Comparison of ENCODE assay signal across 12 cellular contexts in the genomic region with DNA sequence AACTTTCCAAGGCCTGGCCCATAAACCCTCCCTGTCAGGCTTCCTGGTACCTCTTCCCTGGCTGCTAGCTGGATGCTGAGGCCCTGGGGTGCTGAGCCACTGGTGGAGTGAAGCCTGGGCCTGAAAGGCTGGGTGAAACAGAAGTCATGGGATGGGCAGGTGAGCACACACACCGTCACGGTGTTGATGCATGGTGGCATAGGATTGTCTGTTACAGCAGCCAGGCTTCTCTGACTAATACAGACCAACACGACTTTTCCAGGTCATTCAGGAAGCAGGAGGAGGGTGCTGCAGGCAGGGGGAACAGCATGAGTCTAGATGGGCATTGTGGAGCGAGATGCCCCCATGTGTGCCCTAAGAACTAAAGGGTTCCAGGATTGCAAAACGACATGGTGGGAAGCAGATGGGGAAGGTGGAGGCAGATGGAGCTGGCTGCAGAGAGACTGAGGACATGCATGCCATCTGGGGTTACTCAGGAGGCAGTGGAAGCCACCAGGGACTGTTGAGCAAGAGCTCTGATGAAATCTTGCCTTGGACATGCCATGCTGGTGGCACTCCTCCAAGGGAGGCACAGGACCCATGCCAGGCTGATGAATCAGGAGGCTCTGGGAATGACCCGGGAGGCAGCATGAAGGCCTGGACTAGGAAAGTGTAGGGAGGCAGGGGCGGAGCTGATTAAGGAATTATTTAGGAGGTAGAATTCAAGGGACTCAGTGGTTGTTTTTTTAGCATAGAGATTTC.
A peak's percentile ranks its signal among the peaks of the same experiment; 100 is the strongest.
DNase-seq lines count a peak whose midpoint lies in the region; ATAC-seq, FAIRE-seq and TF ChIP-seq lines count a peak whose summit lies in the region.
"Had no signal": no experiment of that assay in that cellular context is flagged by ENCODE, and none has a peak within 500 bp of the region (broad histone marks: within the 10 kb centered on the region; RNA-seq: fewer than 3 reads in every experiment).

No MANE protein-coding gene starts in this region.

- DNase-seq in HL-60 (ENCODE audit: low read depth in 1 of 2, low spot score in 1 of 2) = peak; percentile 40 to 83
- DNase-seq in RWPE2 (ENCODE audit: low spot score) = peak; percentile 82
- peak; percentile 3 for DNase-seq in fibroblast of villous mesenchyme (ENCODE audit: low read depth)
- peak; percentile 95 for DNase-seq in urothelium cell line (ENCODE audit: low spot score)
- no peak for DNase-seq in NCI-H146 (lab: John Stamatoyannopoulos, UW)
- DNase-seq: activated CD8-positive, alpha-beta memory T cell treated with anti-CD3 and anti-CD28 coated beads, Interleukin-2, amount 10 ng/mL, durations not matched to agents 7 days and 5 days; central memory CD4-positive, alpha-beta T cell; hippocampal formation; natural killer cell; NCI-H2029 treated with DMSO at 0.1 percent for 48 hours had no signal

- TF ChIP-seq CTCF in HL-60 (IDR thresholded peaks at IDR 0.05; ENCODE audit: insufficient read depth, low read length) (no peak), RWPE2 (IDR thresholded peaks at IDR 0.05; ENCODE audit: poor library complexity, severe bottlenecking) (no peak), fibroblast of villous mesenchyme (IDR thresholded peaks at IDR 0.05; ENCODE audit: insufficient read depth, low read depth, low read length) (no peak)

- peak; percentile 89 for ATAC-seq in RWPE2 (ENCODE audit: low read depth)
- ATAC-seq in HG03469 (IDR thresholded peaks at IDR 0.05; ENCODE audit: unreplicated experiment) = no peak
- ATAC-seq in GM21723 (IDR thresholded peaks at IDR 0.05; ENCODE audit: unreplicated experiment) = no peak
- ATAC-seq: activated CD8-positive, alpha-beta memory T cell treated with anti-CD3 and anti-CD28 coated beads, Interleukin-2, amount 10 ng/mL, durations not matched to agents 7 days and 5 days; natural killer cell had no signal

- no peaks in the 10 kb centered on the region for H3K36me3 ChIP-seq in RWPE2 (ENCODE audit: low read depth)

- no peaks in the 10 kb centered on the region for H3K9me3 ChIP-seq in RWPE2 (ENCODE audit: severe bottlenecking)

- H3K27me3 ChIP-seq in HL-60 (ENCODE audit: insufficient read depth, poor library complexity, severe bottlenecking) = no peaks in the 10 kb centered on the region
- H3K27me3 ChIP-seq in RWPE2 (ENCODE audit: insufficient read depth, poor library complexity, severe bottlenecking) = no peaks in the 10 kb centered on the region

- no peak overlapping the region for H3K27ac ChIP-seq in HL-60 (replicated peaks)
- H3K27ac ChIP-seq in RWPE2 (ENCODE audit: poor library complexity, severe bottlenecking) = peak overlapping the region; percentile 55

- FAIRE-seq in urothelium cell line (lab: Jason Lieb, UNC) = peak; percentile 81

- H3K4me1 ChIP-seq in RWPE2 (ENCODE audit: insufficient read depth, poor library complexity, severe bottlenecking) = peaks cover 4% of the 10 kb centered on the region

- no peak overlapping the region for H3K4me3 ChIP-seq in HL-60 (replicated peaks; ENCODE audit: insufficient read depth, low read length)
- H3K4me3 ChIP-seq in RWPE2 (ENCODE audit: severe bottlenecking) = no peak overlapping the region
- no peak overlapping the region for H3K4me3 ChIP-seq in fibroblast of villous mesenchyme (ENCODE audit: low read depth, low read length)
